Comparison of ENCODE assay signal across 20 cellular contexts in the genomic region with DNA sequence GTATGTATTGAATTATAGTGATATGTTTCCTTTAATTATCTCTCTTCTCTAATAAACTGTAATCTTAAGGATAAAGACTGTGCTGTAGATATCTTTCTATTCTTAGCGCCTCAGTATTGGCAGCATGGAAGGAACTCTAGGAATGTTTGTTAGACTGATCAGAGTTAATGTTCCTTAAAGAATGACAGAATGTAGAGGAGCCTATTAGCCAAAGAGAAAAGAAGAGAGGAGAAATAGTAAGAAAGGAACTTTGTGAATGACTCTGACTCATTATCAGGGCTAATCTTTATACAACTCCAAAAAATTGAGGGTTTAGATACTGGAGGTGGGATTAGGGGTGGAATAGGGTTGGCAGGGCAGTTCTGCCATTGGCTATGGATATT.
"Had no signal": no experiment of that assay in that cellular context is flagged by ENCODE, and none has a peak within 500 bp of the region (broad histone marks: within the 10 kb centered on the region; RNA-seq: fewer than 3 reads in every experiment).

No MANE protein-coding gene starts in this region.

- DNase-seq: activated CD4-positive, alpha-beta T cell treated with anti-CD3 and anti-CD28 coated beads, Interleukin-2, amount 10 ng/mL, durations not matched to agents 24 days and 14 days; activated CD8-positive, alpha-beta T cell treated with anti-CD3 and anti-CD28 coated beads for 36 hours; activated naive CD4-positive, alpha-beta T cell treated with anti-CD3 and anti-CD28 coated beads for 36 hours; activated T-cell treated with anti-CD3 and anti-CD28 coated beads, Interleukin-2, amount 50 U/mL, for 24 hours; anterior cingulate cortex; cerebellar nuclear complex; effector CD4-positive, alpha-beta T cell; left ventricle myocardium superior; naive thymus-derived CD4-positive, alpha-beta T cell; sigmoid colon; spleen; stimulated activated naive B cell treated with anti-CD40 and anti-IgM and Interleukin-4, amounts not matched to agents 10 μg/mL and 1 μg/mL and 100 μg/mL, for 72 hours; T-helper 1 cell; T-helper 9 cell; upper lobe of right lung had no signal

- H3K36me3 Mint-ChIP-seq: memory B cell; naive thymus-derived CD4-positive, alpha-beta T cell; stimulated activated naive B cell treated with anti-CD40 and anti-IgM and Interleukin-4, amounts not matched to agents 10 μg/mL and 1 μg/mL and 100 μg/mL, for 72 hours had no signal

- H3K27me3 ChIP-seq: hepatocyte, sigmoid colon, spleen, upper lobe of right lung had no signal

- H3K4me3 Mint-ChIP-seq: activated CD4-positive, alpha-beta T cell treated with anti-CD3 and anti-CD28 coated beads, Interleukin-2, amount 10 ng/mL, durations not matched to agents 24 days and 14 days; activated CD8-positive, alpha-beta T cell treated with anti-CD3 and anti-CD28 coated beads for 36 hours; activated naive CD4-positive, alpha-beta T cell treated with anti-CD3 and anti-CD28 coated beads for 36 hours; activated T-cell treated with anti-CD3 and anti-CD28 coated beads, Interleukin-2, amount 50 U/mL, for 24 hours; memory B cell; naive thymus-derived CD4-positive, alpha-beta T cell; stimulated activated naive B cell treated with anti-CD40 and anti-IgM and Interleukin-4, amounts not matched to agents 10 μg/mL and 1 μg/mL and 100 μg/mL, for 72 hours had no signal

- H3K4me1 Mint-ChIP-seq: activated CD4-positive, alpha-beta T cell treated with anti-CD3 and anti-CD28 coated beads, Interleukin-2, amount 10 ng/mL, durations not matched to agents 24 days and 14 days; memory B cell; naive thymus-derived CD4-positive, alpha-beta T cell; stimulated activated naive B cell treated with anti-CD40 and anti-IgM and Interleukin-4, amounts not matched to agents 10 μg/mL and 1 μg/mL and 100 μg/mL, for 72 hours had no signal

- H3K9me3 ChIP-seq: sigmoid colon, spleen, thoracic aorta, upper lobe of right lung had no signal

- H3K27ac Mint-ChIP-seq: activated CD4-positive, alpha-beta T cell treated with anti-CD3 and anti-CD28 coated beads, Interleukin-2, amount 10 ng/mL, durations not matched to agents 24 days and 14 days; activated CD8-positive, alpha-beta T cell treated with anti-CD3 and anti-CD28 coated beads for 36 hours; activated naive CD4-positive, alpha-beta T cell treated with anti-CD3 and anti-CD28 coated beads for 36 hours; activated T-cell treated with anti-CD3 and anti-CD28 coated beads, Interleukin-2, amount 50 U/mL, for 24 hours; activated T-helper 2 cell treated with anti-CD3 and anti-CD28 coated beads, Interferon-gamma antibody, Interleukin-2, Interleukin-4, amounts not matched to agents 10 μg/mL and 5 μg/mL and 100 μg/mL, durations not matched to agents 14 hours and 24 hours and 36 hours; memory B cell; naive thymus-derived CD4-positive, alpha-beta T cell; stimulated activated naive B cell treated with anti-CD40 and anti-IgM and Interleukin-4, amounts not matched to agents 10 μg/mL and 1 μg/mL and 100 μg/mL, for 72 hours had no signal

- H3K4me3 ChIP-seq: hepatocyte, sigmoid colon, spleen, thoracic aorta, upper lobe of right lung had no signal

- H3K9me3 Mint-ChIP-seq: activated CD4-positive, alpha-beta T cell treated with anti-CD3 and anti-CD28 coated beads, Interleukin-2, amount 10 ng/mL, durations not matched to agents 24 days and 14 days; activated CD8-positive, alpha-beta T cell treated with anti-CD3 and anti-CD28 coated beads for 36 hours; activated naive CD4-positive, alpha-beta T cell treated with anti-CD3 and anti-CD28 coated beads for 36 hours; activated T-cell treated with anti-CD3 and anti-CD28 coated beads, Interleukin-2, amount 50 U/mL, for 24 hours; activated T-helper 2 cell treated with anti-CD3 and anti-CD28 coated beads, Interferon-gamma antibody, Interleukin-2, Interleukin-4, amounts not matched to agents 10 μg/mL and 5 μg/mL and 100 μg/mL, durations not matched to agents 14 hours and 24 hours and 36 hours; memory B cell; stimulated activated naive B cell treated with anti-CD40 and anti-IgM and Interleukin-4, amounts not matched to agents 10 μg/mL and 1 μg/mL and 100 μg/mL, for 72 hours had no signal

- H3K36me3 ChIP-seq: sigmoid colon, spleen, thoracic aorta, upper lobe of right lung had no signal

- H3K4me1 ChIP-seq: parathyroid adenoma, sigmoid colon, spleen, upper lobe of right lung had no signal

- H3K9ac ChIP-seq: parathyroid adenoma had no signal

- H3K27me3 Mint-ChIP-seq: activated CD4-positive, alpha-beta T cell treated with anti-CD3 and anti-CD28 coated beads, Interleukin-2, amount 10 ng/mL, durations not matched to agents 24 days and 14 days; activated CD8-positive, alpha-beta T cell treated with anti-CD3 and anti-CD28 coated beads for 36 hours; activated T-cell treated with anti-CD3 and anti-CD28 coated beads, Interleukin-2, amount 50 U/mL, for 24 hours; memory B cell; stimulated activated naive B cell treated with anti-CD40 and anti-IgM and Interleukin-4, amounts not matched to agents 10 μg/mL and 1 μg/mL and 100 μg/mL, for 72 hours had no signal

- H3K27ac ChIP-seq: hepatocyte, parathyroid adenoma, sigmoid colon, spleen, thoracic aorta, upper lobe of right lung had no signal
